ENCODE assay signal across 10 cellular contexts in genomic region chr7:20158684-20159083, GRCh38. TPM values are rescaled to one million over a fixed set of nuclear protein-coding genes. Genes with fewer than 3 reads are reported as not detected.
DNase-seq lines count a peak whose midpoint lies in the region; ATAC-seq and TF ChIP-seq lines count a peak whose summit lies in the region.
"Had no signal": no experiment of that assay in that cellular context is flagged by ENCODE, and none has a peak within 500 bp of the region (broad histone marks: within the 10 kb centered on the region; RNA-seq: fewer than 3 reads in every experiment).

No MANE protein-coding gene starts in this region.

- H3K4me1 Mint-ChIP-seq in glutamatergic neuron (ENCODE audit: low read depth, unreplicated experiment) = no peaks in the 10 kb centered on the region

- intact Hi-C loops in PC-9 (cut with micrococcal nuclease; ENCODE audit: unreplicated experiment) (loop anchor here (1.0 to 5.0 kb wide), 2 partner anchors 154 to 440 kb away; no protein-coding TSS in a partner anchor), heart left ventricle (cut with DNase I) (loop anchor here (2.0 to 10.0 kb wide), 7 partner anchors 149 to 440 kb away; no protein-coding TSS in a partner anchor)

- no peak for DNase-seq in AG04450 (ENCODE audit: low read depth, low spot score)
- DNase-seq in PC-9 = no peak
- no peak for DNase-seq in heart left ventricle
- DNase-seq in glutamatergic neuron = no peak
- DNase-seq: HCEC 1CT, NCI-H1694 had no signal

- no peak overlapping the region for H2AFZ ChIP-seq in PC-9

- no peaks in the 10 kb centered on the region for H3K9me2 ChIP-seq in PC-9 (ENCODE audit: insufficient read depth)

- H3K4me1 ChIP-seq in PC-9 (replicated peaks; ENCODE audit: insufficient read depth) (no peaks in the 10 kb centered on the region), heart left ventricle (peaks cover 0 to under 1% (median 0%) of the 10 kb centered on the region in 12 donors)

- H3K79me2 ChIP-seq in PC-9 (ENCODE audit: low read depth) = no peaks in the 10 kb centered on the region

- no peaks in the 10 kb centered on the region for H3K27me3 Mint-ChIP-seq in glutamatergic neuron (ENCODE audit: unreplicated experiment)

- POLR2A ChIA-PET in AG04450 (lab: Yijun Ruan, JAX) (no interaction called here), PC-9 (lab: Charles Lee; ENCODE audit: unreplicated experiment) (no interaction called here)

- no peak overlapping the region for H3K27ac Mint-ChIP-seq in glutamatergic neuron (ENCODE audit: unreplicated experiment)

- H3K4me3 ChIP-seq in AG04450 (ENCODE audit: low read depth, low read length) (no peak overlapping the region), PC-9 (no peak overlapping the region), heart left ventricle (no peak overlapping the region)

- no peaks in the 10 kb centered on the region for H3F3A ChIP-seq in PC-9 (ENCODE audit: insufficient read depth, low read depth)

- ATAC-seq in GM18909 (IDR thresholded peaks at IDR 0.05; ENCODE audit: poor library complexity, unreplicated experiment) = peak; percentile 59
- ATAC-seq in heart left ventricle = peak in 3 of 4 donors; percentile 54 to 81 (median 75)
- ATAC-seq in GM21381 (IDR thresholded peaks at IDR 0.05; ENCODE audit: unreplicated experiment) = no peak
- no peak for ATAC-seq in GM18907 (IDR thresholded peaks at IDR 0.05; ENCODE audit: unreplicated experiment)
- no peak for ATAC-seq in GM18498 (IDR thresholded peaks at IDR 0.05; ENCODE audit: unreplicated experiment)

- TF ChIP-seq CTCF in AG04450 (IDR thresholded peaks at IDR 0.05; ENCODE audit: low read depth, low read length) (peak; percentile 35), PC-9 (conservative IDR thresholded peaks at IDR 0.05) (no peak; the same call in 1 of the 2 replicates), heart left ventricle (IDR thresholded peaks at IDR 0.05) (peak in 10 of 12 donors; percentile 29 to 60 (median 48)), glutamatergic neuron (IDR thresholded peaks at IDR 0.05; ENCODE audit: partially characterized antibody, unreplicated experiment) (no peak)

- CTCF ChIA-PET in AG04450 (lab: Charles Lee) = interaction anchor here (0.9 to 2.1 kb wide), 4 partner anchors 10 to 438 kb away, joined by 3 to 13 read pairs (median 4); no protein-coding TSS in a partner anchor
- CTCF ChIA-PET in PC-9 (lab: Charles Lee) = no interaction called here

- no peak overlapping the region for H3K4me3 Mint-ChIP-seq in glutamatergic neuron (ENCODE audit: unreplicated experiment)

- H3K27me3 ChIP-seq in AG04450 (ENCODE audit: control insufficient read depth, insufficient read depth, low read length) (no peaks in the 10 kb centered on the region), PC-9 (ENCODE audit: insufficient read depth, low read depth) (no peaks in the 10 kb centered on the region), heart left ventricle (no peaks in the 10 kb centered on the region)

- H3K9me3 Mint-ChIP-seq in glutamatergic neuron (ENCODE audit: unreplicated experiment) = no peaks in the 10 kb centered on the region

- H4K20me1 ChIP-seq in PC-9 (ENCODE audit: insufficient read depth) = no peaks in the 10 kb centered on the region

- WGBS in heart left ventricle, 4 donors = 0 to 17% (median 9%) methylated on average over 1 of the region's 1 CpG

- H3K36me3 ChIP-seq in PC-9 (ENCODE audit: low read depth) = peaks cover 35% of the 10 kb centered on the region
- H3K36me3 ChIP-seq in heart left ventricle = no peaks in the 10 kb centered on the region

- H3K36me3 Mint-ChIP-seq in glutamatergic neuron (ENCODE audit: unreplicated experiment) = no peaks in the 10 kb centered on the region

- no peak overlapping the region for H3K4me2 ChIP-seq in PC-9

- BruUV-seq in PC-9 (replicated peaks; lab: Mats Ljungman, UMichigan) = TSS peak; percentile 15

- H3K9me3 ChIP-seq in AG04450 (ENCODE audit: control insufficient read depth, insufficient read depth, low read length) = no peaks in the 10 kb centered on the region
- H3K9me3 ChIP-seq in PC-9 (ENCODE audit: insufficient read depth, low read depth) = no peaks in the 10 kb centered on the region; the same call in 1 of the 2 replicates
- H3K9me3 ChIP-seq in heart left ventricle = no peaks in the 10 kb centered on the region

- H3K27ac ChIP-seq in AG04450 (ENCODE audit: low read depth, low read length) (no peak overlapping the region), PC-9 (no peak overlapping the region), heart left ventricle (no peak overlapping the region)

- TF ChIP-seq POLR2A in heart left ventricle (IDR thresholded peaks at IDR 0.05) = no peak

RNA-seq across cellular contexts. Expression of gene MACC1, which starts 58.5 kb away (rescaled TPM):
- polyA plus RNA-seq in AG04450 (2011; rRNA removed) (0.06 and 0.07 TPM in 2 replicates), heart left ventricle (under 1 TPM in 1 of 2 donors, not detected in 1; under 0.01 TPM)
- polyA minus RNA-seq in AG04450 (2011; rRNA and poly(A)+ RNA removed) = 0.09 and 0.30 TPM in 2 replicates
- total RNA-seq in PC-9 (2021) (48.4 and 50.8 TPM in 2 replicates), heart left ventricle (1 to 10 TPM in 1 of 9 donors, under 1 TPM in 5, not detected in 3; 0.05 to 1.3 (median 0.12) TPM), glutamatergic neuron (ENCODE audit: unreplicated experiment) (0.29 TPM)

Comparison
In these comparisons a context has a peak if more than half of its experiments do, and no peak if none do; other contexts are left out.
1. CTCF ChIP-seq: peak in AG04450 (single experiment) and heart left ventricle (10 of 12); none in PC-9 (single experiment) and glutamatergic neuron (single experiment).
2. ATAC-seq: peak in GM18909 (single experiment) and heart left ventricle (3 of 4); none in GM21381 (single experiment), GM18907 (single experiment) and GM18498 (single experiment).
3. RNA of gene MACC1, which starts 58.5 kb away (total RNA-seq): 48.4 to 50.8 TPM in PC-9; 0.29 TPM in glutamatergic neuron (single experiment) and 0.05 to 1.3 TPM in heart left ventricle; every median in the first group is over 10 times any median in the second.